In genomic region chr17:15966183-15966878, GRCh38 we compare ENCODE assay signal across 8 cellular contexts. TPM values are rescaled to one million over a fixed set of nuclear protein-coding genes. Genes with fewer than 3 reads are reported as not detected.
DNase-seq lines count a peak whose midpoint lies in the region; ATAC-seq and TF ChIP-seq lines count a peak whose summit lies in the region.

No MANE protein-coding gene starts in this region.

- ATAC-seq in GM21529 (IDR thresholded peaks at IDR 0.05; ENCODE audit: unreplicated experiment): no peak

- H3K9me3 Mint-ChIP-seq in Calu3 (ENCODE audit: low read depth, unreplicated experiment) (no peaks in the 10 kb centered on the region), HFFc6 (no peaks in the 10 kb centered on the region)
- H3K9me3 Mint-ChIP-seq in dendritic cell treated with granulocyte-macrophage colony-stimulating factor and Interleukin-4, amounts not matched to agents 40 ng/mL and 50 ng/mL, for 4 days: no peaks in the 10 kb centered on the region
- no peaks in the 10 kb centered on the region for H3K9me3 Mint-ChIP-seq in activated CD4-positive, alpha-beta T cell treated with anti-CD3 and anti-CD28 coated beads, Interleukin-2, amount 10 ng/mL, durations not matched to agents 24 days and 14 days

- H3K4me3 Mint-ChIP-seq in Calu3 (ENCODE audit: low read depth, unreplicated experiment): peak overlapping the region; percentile 60
- peak overlapping the region; percentile 51 for H3K4me3 Mint-ChIP-seq in dendritic cell treated with granulocyte-macrophage colony-stimulating factor and Interleukin-4, amounts not matched to agents 40 ng/mL and 50 ng/mL, for 4 days
- H3K4me3 Mint-ChIP-seq in HFFc6: no peak overlapping the region
- H3K4me3 Mint-ChIP-seq in activated CD4-positive, alpha-beta T cell treated with anti-CD3 and anti-CD28 coated beads, Interleukin-2, amount 10 ng/mL, durations not matched to agents 24 days and 14 days: no peak overlapping the region

- DNase-seq in Calu3 (no peak), NCI-H2227 treated with DMSO at 0.1 percent for 48 hours (lab: John Stamatoyannopoulos, UW) (peak; percentile 8), midbrain (lab: John Stamatoyannopoulos, UW) (peak; percentile 37), HFFc6 (no peak)
- DNase-seq in stimulated activated CD4-positive, alpha-beta T cell treated with anti-CD3 and anti-CD28 coated beads, Interleukin-12 subunit alpha, Interleukin-12 subunit beta, amount 100 ng/mL, for 4 hours: no peak
- no peak for DNase-seq in activated CD4-positive, alpha-beta T cell treated with anti-CD3 and anti-CD28 coated beads, Interleukin-2, amount 10 ng/mL, durations not matched to agents 24 days and 14 days

- intact Hi-C loops in Calu3 (cut with micrococcal nuclease; ENCODE audit: unreplicated experiment): no loop called here
- intact Hi-C loops in dendritic cell treated with granulocyte-macrophage colony-stimulating factor and Interleukin-4, amounts not matched to agents 40 ng/mL and 50 ng/mL, for 4 days (cut with micrococcal nuclease): no loop called here
- intact Hi-C loops in activated CD4-positive, alpha-beta T cell treated with anti-CD3 and anti-CD28 coated beads, Interleukin-2, amount 10 ng/mL, durations not matched to agents 24 days and 14 days (cut with micrococcal nuclease): no loop called here

- H3K27me3 Mint-ChIP-seq in Calu3 (ENCODE audit: unreplicated experiment): no peaks in the 10 kb centered on the region
- H3K27me3 Mint-ChIP-seq in dendritic cell treated with granulocyte-macrophage colony-stimulating factor and Interleukin-4, amounts not matched to agents 40 ng/mL and 50 ng/mL, for 4 days: peaks cover 2% of the 10 kb centered on the region
- peaks cover 3% of the 10 kb centered on the region for H3K27me3 Mint-ChIP-seq in HFFc6 (ENCODE audit: insufficient read depth)
- H3K27me3 Mint-ChIP-seq in activated CD4-positive, alpha-beta T cell treated with anti-CD3 and anti-CD28 coated beads, Interleukin-2, amount 10 ng/mL, durations not matched to agents 24 days and 14 days: peaks cover 51% of the 10 kb centered on the region

- TF ChIP-seq CTCF in Calu3 (IDR thresholded peaks at IDR 0.05; ENCODE audit: unreplicated experiment): no peak
- no peak for TF ChIP-seq CTCF in HFFc6 (IDR thresholded peaks at IDR 0.05)

- CTCF ChIA-PET in Calu3 (lab: Charles Lee): interaction anchor here (0.6 to 1.8 kb wide), 3 partner anchors 10 to 33 kb away, joined by 3 to 6 read pairs (median 4); partner anchors contain the start of genes ADORA2B, TTC19 and ZSWIM7

- H3K27ac Mint-ChIP-seq in Calu3 (ENCODE audit: unreplicated experiment): peak overlapping the region; percentile 82
- peak overlapping the region; percentile 62 for H3K27ac Mint-ChIP-seq in dendritic cell treated with granulocyte-macrophage colony-stimulating factor and Interleukin-4, amounts not matched to agents 40 ng/mL and 50 ng/mL, for 4 days
- no peak overlapping the region for H3K27ac Mint-ChIP-seq in HFFc6
- no peak overlapping the region for H3K27ac Mint-ChIP-seq in activated CD4-positive, alpha-beta T cell treated with anti-CD3 and anti-CD28 coated beads, Interleukin-2, amount 10 ng/mL, durations not matched to agents 24 days and 14 days

- H3K36me3 Mint-ChIP-seq in Calu3 (ENCODE audit: insufficient read depth, unreplicated experiment) (peaks cover 13% of the 10 kb centered on the region), HFFc6 (ENCODE audit: low read depth) (no peaks in the 10 kb centered on the region)
- peaks cover 21% of the 10 kb centered on the region for H3K36me3 Mint-ChIP-seq in dendritic cell treated with granulocyte-macrophage colony-stimulating factor and Interleukin-4, amounts not matched to agents 40 ng/mL and 50 ng/mL, for 4 days (ENCODE audit: low read depth)
- H3K36me3 Mint-ChIP-seq in activated CD4-positive, alpha-beta T cell treated with anti-CD3 and anti-CD28 coated beads, Interleukin-2, amount 10 ng/mL, durations not matched to agents 24 days and 14 days (ENCODE audit: low read depth): no peaks in the 10 kb centered on the region

- H3K4me1 Mint-ChIP-seq in Calu3 (ENCODE audit: low read depth, unreplicated experiment) (peaks cover 48% of the 10 kb centered on the region), HFFc6 (ENCODE audit: low read depth) (peaks cover 18% of the 10 kb centered on the region)
- peaks cover 50% of the 10 kb centered on the region for H3K4me1 Mint-ChIP-seq in dendritic cell treated with granulocyte-macrophage colony-stimulating factor and Interleukin-4, amounts not matched to agents 40 ng/mL and 50 ng/mL, for 4 days (ENCODE audit: low read depth)
- H3K4me1 Mint-ChIP-seq in activated CD4-positive, alpha-beta T cell treated with anti-CD3 and anti-CD28 coated beads, Interleukin-2, amount 10 ng/mL, durations not matched to agents 24 days and 14 days: peaks cover 9% of the 10 kb centered on the region

- no TSS peak for BruUV-seq in Calu3 (replicated peaks; lab: Mats Ljungman, UMichigan)

RNA-seq across cellular contexts. Expression of gene ADORA2B, which starts 21.4 kb away (rescaled TPM):
- total RNA-seq in Calu3 (2022): 10.7 and 12.6 TPM in 2 replicates
- total RNA-seq in HFFc6 (2021; fragmentation: NEBNext Ultra II Directional; extraction: Animal tissue kit (Norgen Biotek cat#: 25700)): 1 to 10 TPM in 3 of 6 experiments, under 1 TPM in 3; 0.91 to 1.2 (median 1.0) TPM
- total RNA-seq in activated CD4-positive, alpha-beta T cell treated with anti-CD3 and anti-CD28 coated beads, Interleukin-2, amount 10 ng/mL, durations not matched to agents 24 days and 14 days: 1.9 and 3.1 TPM in 2 replicates

RNA-seq across cellular contexts. Expression of gene ZSWIM7, which starts 33.2 kb away (rescaled TPM):
- total RNA-seq in Calu3 (2022): 11.9 and 12.4 TPM in 2 replicates
- total RNA-seq in HFFc6 (2021; fragmentation: NEBNext Ultra II Directional; extraction: Animal tissue kit (Norgen Biotek cat#: 25700)): 10 to 100 TPM; 11.4 to 17.7 (median 15.5) TPM
- 10.1 and 11.0 TPM in 2 replicates for total RNA-seq in activated CD4-positive, alpha-beta T cell treated with anti-CD3 and anti-CD28 coated beads, Interleukin-2, amount 10 ng/mL, durations not matched to agents 24 days and 14 days

RNA-seq across cellular contexts. Expression of gene TTC19, which starts 33.3 kb away (rescaled TPM):
- total RNA-seq in Calu3 (2022): 30.3 and 31.6 TPM in 2 replicates
- 10 to 100 TPM; 10.4 to 15.4 (median 12.4) TPM for total RNA-seq in HFFc6 (2021; fragmentation: NEBNext Ultra II Directional; extraction: Animal tissue kit (Norgen Biotek cat#: 25700))
- total RNA-seq in activated CD4-positive, alpha-beta T cell treated with anti-CD3 and anti-CD28 coated beads, Interleukin-2, amount 10 ng/mL, durations not matched to agents 24 days and 14 days: 35.3 and 38.9 TPM in 2 replicates

Comparison
In these comparisons a context has a peak if more than half of its experiments do, and no peak if none do; other contexts are left out.
1. DNase-seq: peak in NCI-H2227 treated with DMSO at 0.1 percent for 48 hours (single experiment) and midbrain (single experiment); none in Calu3 (single experiment), stimulated activated CD4-positive, alpha-beta T cell treated with anti-CD3 and anti-CD28 coated beads, Interleukin-12 subunit alpha, Interleukin-12 subunit beta, amount 100 ng/mL, for 4 hours (single experiment), HFFc6 (single experiment) and activated CD4-positive, alpha-beta T cell treated with anti-CD3 and anti-CD28 coated beads, Interleukin-2, amount 10 ng/mL, durations not matched to agents 24 days and 14 days (single experiment).
2. H3K27ac Mint-ChIP-seq: peak in Calu3 (single experiment) and dendritic cell treated with granulocyte-macrophage colony-stimulating factor and Interleukin-4, amounts not matched to agents 40 ng/mL and 50 ng/mL, for 4 days (single experiment); none in HFFc6 (single experiment) and activated CD4-positive, alpha-beta T cell treated with anti-CD3 and anti-CD28 coated beads, Interleukin-2, amount 10 ng/mL, durations not matched to agents 24 days and 14 days (single experiment).
3. H3K4me3 Mint-ChIP-seq: peak in Calu3 (single experiment) and dendritic cell treated with granulocyte-macrophage colony-stimulating factor and Interleukin-4, amounts not matched to agents 40 ng/mL and 50 ng/mL, for 4 days (single experiment); none in HFFc6 (single experiment) and activated CD4-positive, alpha-beta T cell treated with anti-CD3 and anti-CD28 coated beads, Interleukin-2, amount 10 ng/mL, durations not matched to agents 24 days and 14 days (single experiment).